ENCODE assay signal across 12 cellular contexts in the genomic region with DNA sequence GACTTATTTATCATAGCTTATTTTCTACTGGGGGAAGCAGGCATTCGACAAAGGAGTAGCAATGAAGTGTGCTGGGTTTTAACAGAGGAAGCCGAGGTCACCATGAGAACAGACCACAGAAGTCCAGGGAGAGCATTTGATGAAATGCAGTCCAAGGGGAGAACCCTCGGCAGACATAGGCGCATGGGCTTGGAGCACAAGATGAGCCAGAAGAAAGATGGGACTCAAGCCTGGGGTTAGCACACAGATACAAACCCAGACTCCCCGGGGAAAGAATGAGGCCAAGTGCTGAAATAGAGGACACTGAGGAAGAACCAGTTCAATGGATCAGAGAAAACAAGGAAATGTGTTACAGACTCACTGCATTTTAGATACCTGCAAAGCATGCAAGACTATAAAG.
A peak's percentile ranks its signal among the peaks of the same experiment; 100 is the strongest.
DNase-seq lines count a peak whose midpoint lies in the region; ATAC-seq, FAIRE-seq and TF ChIP-seq lines count a peak whose summit lies in the region.
"Had no signal": no experiment of that assay in that cellular context is flagged by ENCODE, and none has a peak within 500 bp of the region (broad histone marks: within the 10 kb centered on the region; RNA-seq: fewer than 3 reads in every experiment).

No MANE protein-coding gene starts in this region.

- dilution Hi-C loops in endothelial cell of umbilical vein (cut with MboI; ENCODE audit: extremely low pct_ligation_motif_present, low sequenced_read_pairs): no loop called here

- no peaks in the 10 kb centered on the region for H3K9me3 ChIP-seq in endothelial cell of umbilical vein (replicated peaks; ENCODE audit: control insufficient read depth, insufficient read depth, low read length)

- no peak overlapping the region for H3K9ac ChIP-seq in endothelial cell of umbilical vein (replicated peaks; ENCODE audit: extremely low read depth, insufficient read depth, low read length)

- no peak for TF ChIP-seq CTCF in endothelial cell of umbilical vein (IDR thresholded peaks at IDR 0.05; ENCODE audit: extremely low read depth in 1 of 2, insufficient read depth in 1 of 2, low read depth in 1 of 2, low read length in 2 of 2)

- H3K9me1 ChIP-seq in endothelial cell of umbilical vein (replicated peaks; ENCODE audit: control insufficient read depth, extremely low read depth, insufficient read depth, low read length): no peaks in the 10 kb centered on the region

- H3K4me3 ChIP-seq in endothelial cell of umbilical vein (replicated peaks in 1 of 3; ENCODE audit: insufficient read depth in 1 of 3, low read depth in 1 of 3, low read length in 3 of 3): no peak overlapping the region

- ATAC-seq in T-cell (replicated peaks in 1 of 4): no peak
- no peak for ATAC-seq in stimulated activated naive CD8-positive, alpha-beta T cell treated with anti-CD3 and anti-CD28 coated beads, Interleukin-15, amount 100 ng/mL, for 72 hours
- no peak for ATAC-seq in HG03565 (IDR thresholded peaks at IDR 0.05; ENCODE audit: unreplicated experiment)
- no peak for ATAC-seq in left colon
- ATAC-seq: Panc1 had no signal

- no peaks in the 10 kb centered on the region for H3K27me3 Mint-ChIP-seq in activated T-cell treated with anti-CD3 and anti-CD28 coated beads, Interleukin-2, amount 50 U/mL, for 24 hours
- H3K27me3 Mint-ChIP-seq in T-cell: no peaks in the 10 kb centered on the region
- H3K27me3 Mint-ChIP-seq in stimulated activated naive CD8-positive, alpha-beta T cell treated with anti-CD3 and anti-CD28 coated beads, Interleukin-15, amount 100 ng/mL, for 72 hours: no peaks in the 10 kb centered on the region

- H2AFZ ChIP-seq in endothelial cell of umbilical vein (ENCODE audit: low read depth, low read length): no peak overlapping the region

- no TSS peak for BruUV-seq in endothelial cell of umbilical vein (replicated peaks; lab: Mats Ljungman, UMichigan)

- FAIRE-seq in endothelial cell of umbilical vein (lab: Jason Lieb, UNC): peak; percentile 21

- CTCF ChIA-PET in T-cell (lab: Charles Lee): interaction anchor here (0.6 to 1.5 kb wide), 5 partner anchors 9 to 22 kb away, joined by 3 to 5 read pairs (median 3); no protein-coding TSS in a partner anchor
- CTCF ChIA-PET in endothelial cell of umbilical vein (lab: Charles Lee): interaction anchor here (1.4 kb wide), 2 partner anchors 9 to 258 kb away, joined by 3 to 4 read pairs; no protein-coding TSS in a partner anchor

- intact Hi-C loops in endothelial cell of umbilical vein (cut with micrococcal nuclease) (no loop called here), left colon (cut with DNase I, micrococcal nuclease) (no loop called here)

- no peak overlapping the region for H3K4me2 ChIP-seq in endothelial cell of umbilical vein (ENCODE audit: insufficient read depth, low read length)

- no peak overlapping the region for H3K27ac ChIP-seq in endothelial cell of umbilical vein (ENCODE audit: insufficient read depth, low read depth, low read length)

- H3K9me3 Mint-ChIP-seq in activated T-cell treated with anti-CD3 and anti-CD28 coated beads, Interleukin-2, amount 50 U/mL, for 24 hours: no peaks in the 10 kb centered on the region
- H3K9me3 Mint-ChIP-seq in T-cell: peaks cover 0 to 4% (median 2%) of the 10 kb centered on the region in 3 donors
- H3K9me3 Mint-ChIP-seq in stimulated activated naive CD8-positive, alpha-beta T cell treated with anti-CD3 and anti-CD28 coated beads, Interleukin-15, amount 100 ng/mL, for 72 hours: peaks cover 4 to 12% of the 10 kb centered on the region in 2 donors

- H3K4me1 Mint-ChIP-seq in activated T-cell treated with anti-CD3 and anti-CD28 coated beads, Interleukin-2, amount 50 U/mL, for 24 hours (ENCODE audit: low read depth): peaks cover 93% of the 10 kb centered on the region
- H3K4me1 Mint-ChIP-seq in T-cell: peaks cover 93 to 96% (median 94%) of the 10 kb centered on the region in 3 donors
- peaks cover 97% of the 10 kb centered on the region for H3K4me1 Mint-ChIP-seq in stimulated activated naive CD8-positive, alpha-beta T cell treated with anti-CD3 and anti-CD28 coated beads, Interleukin-15, amount 100 ng/mL, for 72 hours

- H3K27me3 ChIP-seq in endothelial cell of umbilical vein (ENCODE audit: control insufficient read depth in 2 of 2, insufficient read depth in 2 of 2, low read length in 2 of 2): no peaks in the 10 kb centered on the region

- no peak for TF ChIP-seq POLR2A in endothelial cell of umbilical vein (IDR thresholded peaks at IDR 0.05; ENCODE audit: low read depth, low read length)

- H3K4me1 ChIP-seq in endothelial cell of umbilical vein (ENCODE audit: control insufficient read depth, extremely low read depth, insufficient read depth, low read length): peaks cover 18% of the 10 kb centered on the region

- H3K27ac Mint-ChIP-seq in activated T-cell treated with anti-CD3 and anti-CD28 coated beads, Interleukin-2, amount 50 U/mL, for 24 hours: peak overlapping the region; percentile 94
- peak overlapping the region; percentile 92 to 95 for H3K27ac Mint-ChIP-seq in T-cell
- H3K27ac Mint-ChIP-seq in stimulated activated naive CD8-positive, alpha-beta T cell treated with anti-CD3 and anti-CD28 coated beads, Interleukin-15, amount 100 ng/mL, for 72 hours: peak overlapping the region; percentile 87 to 95
- H3K27ac Mint-ChIP-seq: nephron had no signal

- peaks cover 12 to 13% of the 10 kb centered on the region in 2 experiments for H3K36me3 ChIP-seq in endothelial cell of umbilical vein (ENCODE audit: control insufficient read depth in 2 of 2, extremely low read depth in 1 of 2, insufficient read depth in 2 of 2, low read length in 2 of 2)

- H3K36me3 Mint-ChIP-seq in activated T-cell treated with anti-CD3 and anti-CD28 coated beads, Interleukin-2, amount 50 U/mL, for 24 hours (ENCODE audit: low read depth): peaks cover 51% of the 10 kb centered on the region
- H3K36me3 Mint-ChIP-seq in T-cell: peaks cover 46% of the 10 kb centered on the region

- H3K79me2 ChIP-seq in endothelial cell of umbilical vein (ENCODE audit: control insufficient read depth, insufficient read depth, low read length): peaks cover 99% of the 10 kb centered on the region

- no peak overlapping the region for H3K4me3 Mint-ChIP-seq in activated T-cell treated with anti-CD3 and anti-CD28 coated beads, Interleukin-2, amount 50 U/mL, for 24 hours
- peak overlapping the region; percentile 37 to 85 (median 65) for H3K4me3 Mint-ChIP-seq in T-cell
- peak overlapping the region; percentile 61 to 64 for H3K4me3 Mint-ChIP-seq in stimulated activated naive CD8-positive, alpha-beta T cell treated with anti-CD3 and anti-CD28 coated beads, Interleukin-15, amount 100 ng/mL, for 72 hours
- H3K4me3 Mint-ChIP-seq: nephron had no signal

- no peak for DNase-seq in activated T-cell treated with anti-CD3 and anti-CD28 coated beads, Interleukin-2, amount 50 U/mL, for 24 hours
- DNase-seq in activated T-cell treated with anti-CD3 and anti-CD28 coated beads for 4 hours (no peak), T-cell (no peak), endothelial cell of umbilical vein (ENCODE audit: low read depth, low spot score) (no peak), NCI-H2227 (lab: John Stamatoyannopoulos, UW; ENCODE audit: unreplicated experiment) (no peak), left colon (no peak)
- no peak for DNase-seq in stimulated activated naive CD8-positive, alpha-beta T cell treated with anti-CD3 and anti-CD28 coated beads, Interleukin-15, amount 100 ng/mL, for 72 hours
- DNase-seq: EL, T-helper 9 cell had no signal

- POLR2A ChIA-PET in T-cell (lab: Charles Lee) (interaction anchor here (0.6 to 2.5 kb wide), 9 partner anchors 14 to 83 kb away, joined by 3 to 18 read pairs (median 3); no protein-coding TSS in a partner anchor), endothelial cell of umbilical vein (lab: Charles Lee) (no interaction called here)

- no peaks in the 10 kb centered on the region for H4K20me1 ChIP-seq in endothelial cell of umbilical vein (replicated peaks; ENCODE audit: control insufficient read depth, extremely low read depth, insufficient read depth, low read length)

TF ChIP-seq in endothelial cell of umbilical vein, 7 proteins besides CTCF, POLR2A, EP300 and RAD21:
- no peak for TF ChIP-seq EZH2 (IDR thresholded peaks at IDR 0.05; ENCODE audit: borderline replicate concordance, low read depth, low read length, severe bottlenecking)
- TF ChIP-seq, protein P1, sequence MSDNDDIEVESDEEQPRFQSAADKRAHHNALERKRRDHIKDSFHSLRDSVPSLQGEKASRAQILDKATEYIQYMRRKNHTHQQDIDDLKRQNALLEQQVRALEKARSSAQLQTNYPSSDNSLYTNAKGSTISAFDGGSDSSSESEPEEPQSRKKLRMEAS (IDR thresholded peaks at IDR 0.05; ENCODE audit: insufficient read depth, insufficient read length): no peak
- no peak for TF ChIP-seq MYC (IDR thresholded peaks at IDR 0.05; ENCODE audit: low read depth, low read length)
- no peak for TF ChIP-seq JUN (IDR thresholded peaks at IDR 0.05; ENCODE audit: borderline replicate concordance, insufficient read depth, insufficient read length, low read depth)
